In the genomic region with DNA sequence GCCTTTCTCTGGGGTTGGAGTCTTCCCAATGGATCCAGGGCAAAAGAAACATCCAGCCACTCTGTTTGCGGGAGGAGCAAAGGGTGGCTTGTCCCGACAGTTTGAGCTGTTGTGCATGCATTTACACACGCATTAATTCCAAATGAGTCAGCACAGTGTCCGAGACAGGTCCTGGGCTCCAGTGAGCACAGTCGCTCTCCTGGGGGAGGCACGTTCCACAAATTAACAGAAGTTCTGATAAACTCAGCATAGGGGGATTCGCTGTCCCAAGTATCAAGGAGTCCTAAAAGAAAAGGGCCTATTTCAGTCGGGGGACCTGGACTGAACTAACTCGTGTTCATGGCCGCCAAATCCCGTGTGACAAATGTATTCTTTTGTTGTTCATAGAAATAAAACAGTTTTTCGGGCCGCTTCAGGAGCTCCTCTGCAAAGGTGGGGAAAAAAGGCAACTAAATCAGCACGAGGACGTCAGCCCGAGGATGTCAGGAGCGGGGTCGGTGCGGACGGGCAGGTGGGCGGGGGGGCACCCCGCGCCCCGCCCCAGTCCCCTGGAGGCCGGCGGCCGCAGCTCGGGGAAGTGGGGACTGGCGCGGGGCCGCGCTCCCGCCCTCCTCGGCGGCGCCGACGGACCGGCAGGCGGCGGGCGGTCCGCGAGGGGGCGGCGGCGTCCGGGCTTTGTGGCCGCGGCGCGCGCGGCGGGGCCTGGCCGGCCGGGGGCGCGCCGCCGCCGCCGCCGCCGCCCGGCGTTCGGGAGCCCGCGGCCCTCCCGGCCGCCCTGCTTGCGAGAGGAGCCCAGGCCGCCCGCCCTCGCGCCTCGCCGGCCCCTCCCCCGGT, we compare ENCODE assay signal across 8 cellular contexts. TPM values are rescaled to one million over a fixed set of nuclear protein-coding genes. Genes with fewer than 3 reads are reported as not detected.
DNase-seq lines count a peak whose midpoint lies in the region; ATAC-seq and TF ChIP-seq lines count a peak whose summit lies in the region.

A gene with protein sequence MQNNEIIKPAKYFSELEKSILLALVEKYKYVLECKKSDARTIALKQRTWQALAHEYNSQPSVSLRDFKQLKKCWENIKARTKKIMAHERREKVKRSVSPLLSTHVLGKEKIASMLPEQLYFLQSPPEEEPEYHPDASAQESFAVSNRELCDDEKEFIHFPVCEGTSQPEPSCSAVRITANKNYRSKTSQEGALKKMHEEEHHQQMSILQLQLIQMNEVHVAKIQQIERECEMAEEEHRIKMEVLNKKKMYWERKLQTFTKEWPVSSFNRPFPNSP (plus strand): TSS at position 612 of the 834 bp plus-strand sequence. CDS start 14,796 bp downstream, outside the sequence.

- H3K27me3 ChIP-seq in A673 (replicated peaks; ENCODE audit: insufficient read depth, low read depth, low read length, poor library complexity) = no peaks in the 10 kb centered on the region

- H3K4me3 ChIP-seq in A673 (ENCODE audit: low read depth, low read length, poor library complexity, severe bottlenecking) (peak within 1 kb of the TSS; percentile 80), lower leg skin (ENCODE audit: low read depth, poor library complexity, severe bottlenecking) (peak within 1 kb of the TSS; percentile 69)

- ATAC-seq in GM18517 (IDR thresholded peaks at IDR 0.05; ENCODE audit: unreplicated experiment) = peak; percentile 36
- ATAC-seq in HG03039 (IDR thresholded peaks at IDR 0.05; ENCODE audit: unreplicated experiment) = peak; percentile 79

- peak; percentile 67 for DNase-seq in A673 (ENCODE audit: low spot score)
- DNase-seq in NCI-H2227 (lab: John Stamatoyannopoulos, UW; ENCODE audit: unreplicated experiment) = peak; percentile 74
- DNase-seq in activated CD4-positive, alpha-beta T cell treated with anti-CD3 and anti-CD28 coated beads, Interleukin-2, amount 50 U/mL, for 1 hour = peak; percentile 50
- DNase-seq in ecto neural progenitor cell (ENCODE audit: low spot score) = peak; percentile 76
- peak; percentile 21 to 87 for DNase-seq in lower leg skin (ENCODE audit: low spot score in 2 of 2)
- DNase-seq in stimulated activated CD4-positive, alpha-beta T cell treated with anti-CD3 and anti-CD28 coated beads, Interleukin-4, amount 100 ng/mL, for 24 hours = peak; percentile 37

- 1% methylated on average over 21 to 30 of the region's 80 CpGs for WGBS in lower leg skin, 2 donors

- TSS peak; percentile 93 for BruUV-seq in A673 (replicated peaks; lab: Mats Ljungman, UMichigan)

- CTCF ChIA-PET in A673 (lab: Charles Lee) = interaction anchor here (0.6 kb wide), 1 partner anchor 1883 kb away, joined by 4 read pairs; no protein-coding TSS in a partner anchor

- peaks cover 14% of the 10 kb centered on the region for H3K4me1 ChIP-seq in A673 (ENCODE audit: insufficient read depth, low read length, poor library complexity, severe bottlenecking)

- TF ChIP-seq POLR2A in lower leg skin (IDR thresholded peaks at IDR 0.05) = no peak

- H3K9me3 ChIP-seq in A673 (ENCODE audit: low read depth, low read length, poor library complexity, severe bottlenecking) = no peaks in the 10 kb centered on the region

- no peaks in the 10 kb centered on the region for H3K36me3 ChIP-seq in A673 (ENCODE audit: insufficient read depth, low read length, poor library complexity, severe bottlenecking)

- TF ChIP-seq CTCF in A673 (conservative IDR thresholded peaks at IDR 0.05; ENCODE audit: low read depth, low read length) (no peak), lower leg skin (IDR thresholded peaks at IDR 0.05) (no peak)

- H3K27ac ChIP-seq in A673 (ENCODE audit: low read depth, low read length, poor library complexity, severe bottlenecking) = peak within 1 kb of the TSS; percentile 84

- POLR2A ChIA-PET in A673 (lab: Charles Lee; ENCODE audit: low non-redundant PET) = no interaction called here

- intact Hi-C loops in A673 (cut with micrococcal nuclease; ENCODE audit: unreplicated experiment) (no loop called here), lower leg skin (cut with DNase I; ENCODE audit: low total_unique reads) (no loop called here)

RNA-seq across cellular contexts. Expression of the gene that starts here (rescaled TPM):
- total RNA-seq in A673 (2021) = 44.7 and 52.9 TPM in 2 replicates
- total RNA-seq in lower leg skin = 10 to 100 TPM; 12.1 to 18.8 (median 17.2) TPM

Comparison
In these comparisons a context has a peak if more than half of its experiments do, and no peak if none do; other contexts are left out.
1. Peak in every context shown above with its lines: DNase-seq, ATAC-seq, H3K4me3 ChIP-seq and H3K27ac ChIP-seq.